ENCODE assay signal across 1 cellular context in the genomic region with DNA sequence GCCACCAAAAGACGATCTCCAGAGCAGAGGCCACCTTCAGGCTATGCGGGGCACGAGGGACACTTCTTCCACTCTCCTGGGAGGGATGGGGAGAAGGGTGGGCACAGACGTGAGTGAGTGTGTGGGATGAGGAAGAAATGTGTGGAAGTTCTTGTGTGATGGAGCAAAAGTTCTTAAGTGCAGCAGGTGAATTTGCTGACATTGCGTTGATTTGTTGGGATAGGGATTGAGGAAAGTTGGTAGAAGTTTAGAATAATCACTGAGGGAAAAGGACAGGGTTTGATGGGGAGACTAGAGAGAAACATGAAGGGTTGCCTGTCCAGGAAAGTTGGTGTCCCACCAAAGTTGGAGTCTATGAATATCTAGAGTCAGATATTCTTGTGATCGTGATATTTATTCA.
TF ChIP-seq lines count a peak whose summit lies in the region.

No MANE protein-coding gene starts in this region.

TF ChIP-seq in HepG2, 621 proteins besides CTCF, POLR2A, EP300 and RAD21 (continued from another document):
- TF ChIP-seq MAFF (IDR thresholded peaks at IDR 0.05; ENCODE audit: low read depth, low read length) = peak; percentile 83
- TF ChIP-seq, protein P1, sequence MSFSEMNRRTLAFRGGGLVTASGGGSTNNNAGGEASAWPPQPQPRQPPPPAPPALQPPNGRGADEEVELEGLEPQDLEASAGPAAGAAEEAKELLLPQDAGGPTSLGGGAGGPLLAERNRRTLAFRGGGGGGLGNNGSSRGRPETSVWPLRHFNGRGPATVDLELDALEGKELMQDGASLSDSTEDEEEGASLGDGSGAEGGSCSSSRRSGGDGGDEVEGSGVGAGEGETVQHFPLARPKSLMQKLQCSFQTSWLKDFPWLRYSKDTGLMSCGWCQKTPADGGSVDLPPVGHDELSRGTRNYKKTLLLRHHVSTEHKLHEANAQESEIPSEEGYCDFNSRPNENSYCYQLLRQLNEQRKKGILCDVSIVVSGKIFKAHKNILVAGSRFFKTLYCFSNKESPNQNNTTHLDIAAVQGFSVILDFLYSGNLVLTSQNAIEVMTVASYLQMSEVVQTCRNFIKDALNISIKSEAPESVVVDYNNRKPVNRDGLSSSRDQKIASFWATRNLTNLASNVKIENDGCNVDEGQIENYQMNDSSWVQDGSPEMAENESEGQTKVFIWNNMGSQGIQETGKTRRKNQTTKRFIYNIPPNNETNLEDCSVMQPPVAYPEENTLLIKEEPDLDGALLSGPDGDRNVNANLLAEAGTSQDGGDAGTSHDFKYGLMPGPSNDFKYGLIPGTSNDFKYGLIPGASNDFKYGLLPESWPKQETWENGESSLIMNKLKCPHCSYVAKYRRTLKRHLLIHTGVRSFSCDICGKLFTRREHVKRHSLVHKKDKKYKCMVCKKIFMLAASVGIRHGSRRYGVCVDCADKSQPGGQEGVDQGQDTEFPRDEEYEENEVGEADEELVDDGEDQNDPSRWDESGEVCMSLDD (CRISPR knock-in tag; IDR thresholded peaks at IDR 0.05; ENCODE audit: borderline replicate concordance) = no peak
